ENCODE assay signal across 14 cellular contexts in the genomic region with DNA sequence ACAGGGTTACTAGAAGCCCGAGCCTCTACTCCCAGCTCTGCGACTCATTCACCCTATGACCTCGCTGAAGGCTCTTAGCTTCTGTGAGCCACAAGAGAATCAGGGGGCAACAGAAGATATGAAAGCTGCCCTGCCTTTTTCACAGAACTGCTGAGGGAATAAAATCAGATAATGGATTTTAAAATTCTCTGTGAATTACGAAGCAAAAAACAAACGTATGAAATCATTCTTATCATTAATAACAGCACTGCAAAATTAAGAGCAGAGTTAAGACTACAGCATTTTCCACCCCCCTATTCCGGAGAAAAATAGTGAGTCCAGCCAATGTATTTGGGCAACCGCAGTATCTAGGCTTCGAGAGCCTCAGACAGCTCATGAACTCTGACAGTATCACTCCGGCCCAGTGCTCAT. TPM values are rescaled to one million over a fixed set of nuclear protein-coding genes. Genes with fewer than 3 reads are reported as not detected.
A peak's percentile ranks its signal among the peaks of the same experiment; 100 is the strongest.
DNase-seq lines count a peak whose midpoint lies in the region; ATAC-seq and TF ChIP-seq lines count a peak whose summit lies in the region.
"Had no signal": no experiment of that assay in that cellular context is flagged by ENCODE, and none has a peak within 500 bp of the region (broad histone marks: within the 10 kb centered on the region; RNA-seq: fewer than 3 reads in every experiment).

No MANE protein-coding gene starts in this region.

- TF ChIP-seq CTCF in GM23338 (conservative IDR thresholded peaks at IDR 0.05; ENCODE audit: low read depth in 2 of 2) (no peak), adrenal gland (IDR thresholded peaks at IDR 0.05) (no peak), heart left ventricle (IDR thresholded peaks at IDR 0.05) (no peak), sigmoid colon (IDR thresholded peaks at IDR 0.05) (no peak)

- TF ChIP-seq POLR2A in adrenal gland (IDR thresholded peaks at IDR 0.05): no peak
- TF ChIP-seq POLR2A in heart left ventricle (IDR thresholded peaks at IDR 0.05): no peak
- TF ChIP-seq POLR2A in sigmoid colon (IDR thresholded peaks at IDR 0.05): no peak

- H3K4me3 Mint-ChIP-seq in GM23338: no peak overlapping the region
- H3K4me3 Mint-ChIP-seq: CD14-positive monocyte had no signal

- intact Hi-C loops in adrenal gland (cut with DNase I): no loop called here
- intact Hi-C loops in heart left ventricle (cut with DNase I): no loop called here
- intact Hi-C loops in sigmoid colon (cut with DNase I): no loop called here

- H3K36me3 Mint-ChIP-seq in GM23338 (ENCODE audit: low read depth): no peaks in the 10 kb centered on the region
- H3K36me3 Mint-ChIP-seq: CD14-positive monocyte had no signal

- no peak; the same call in 2 of the 3 replicates for ATAC-seq in GM23338
- ATAC-seq in heart left ventricle: peak in 2 of 4 donors; percentile 25 to 35
- ATAC-seq in GM19351 (IDR thresholded peaks at IDR 0.05; ENCODE audit: unreplicated experiment): no peak
- no peak for ATAC-seq in HG03439 (IDR thresholded peaks at IDR 0.05; ENCODE audit: unreplicated experiment)
- ATAC-seq: left lobe of liver had no signal

- no peak overlapping the region for H3K4me2 ChIP-seq in GM23338

- peak overlapping the region; percentile 53; the same call in 1 of the 2 replicates for H3K27ac Mint-ChIP-seq in GM23338

- no peaks in the 10 kb centered on the region for H3K27me3 Mint-ChIP-seq in GM23338 (ENCODE audit: insufficient read depth, low read depth, poor library complexity)

- no peaks in the 10 kb centered on the region for H3K9me3 Mint-ChIP-seq in GM23338

- H3K4me1 Mint-ChIP-seq in GM23338: peaks cover 72% of the 10 kb centered on the region

- H3K4me1 ChIP-seq in GM23338 (ENCODE audit: insufficient read depth) (peaks cover 82% of the 10 kb centered on the region), adrenal gland (replicated peaks in 1 of 2) (peaks cover 0 to 35% of the 10 kb centered on the region in 2 donors), heart left ventricle (peaks cover 0 to 68% (median 22%) of the 10 kb centered on the region in 12 donors), sigmoid colon (peaks cover 0 to 100% (median 94%) of the 10 kb centered on the region in 4 donors)

- 0 out of 2 replicates have a peak, but pooled peaks cover 3% of the 10 kb centered on the region for H3F3A ChIP-seq in GM23338 (replicated peaks; ENCODE audit: low read depth)

- 43 to 69% (median 51%) methylated on average over 9 of the region's 9 CpGs for WGBS in adrenal gland, 4 donors
- WGBS in heart left ventricle, 4 donors: 67 to 76% (median 71%) methylated on average over 9 of the region's 9 CpGs
- WGBS in sigmoid colon, 2 donors: 73 to 84% methylated on average over 9 of the region's 9 CpGs

- DNase-seq in GM23338 (ENCODE audit: low spot score) (no peak), adrenal gland (no peak), heart left ventricle (no peak), sigmoid colon (no peak), HUDEP-2 (lab: John Stamatoyannopoulos, UW; ENCODE audit: unreplicated experiment in 76 of 76) (no peak), NOMO-1 (lab: John Stamatoyannopoulos, UW; ENCODE audit: unreplicated experiment in 2 of 2) (no peak)
- DNase-seq: activated T-cell treated with anti-CD3 and anti-CD28 coated beads, Interleukin-2, amount 50 U/mL, for 1 hour; Karpas-422; NCI-H2171 had no signal

- no peak overlapping the region for H3K4me3 ChIP-seq in GM23338
- H3K4me3 ChIP-seq in adrenal gland: no peak overlapping the region
- peak overlapping the region in 2 of 12 donors; percentile 9 to 12 for H3K4me3 ChIP-seq in heart left ventricle
- H3K4me3 ChIP-seq in sigmoid colon: peak overlapping the region in 2 of 4 donors; percentile 0 to 11

- TF ChIP-seq EP300 in sigmoid colon (IDR thresholded peaks at IDR 0.05): no peak

- H3K9me3 ChIP-seq in adrenal gland (replicated peaks in 1 of 3) (no peaks in the 10 kb centered on the region), heart left ventricle (no peaks in the 10 kb centered on the region), sigmoid colon (no peaks in the 10 kb centered on the region)

- no peaks in the 10 kb centered on the region for H3K36me3 ChIP-seq in GM23338 (ENCODE audit: insufficient read depth)
- no peaks in the 10 kb centered on the region for H3K36me3 ChIP-seq in adrenal gland (replicated peaks in 1 of 2)
- H3K36me3 ChIP-seq in heart left ventricle: no peaks in the 10 kb centered on the region
- H3K36me3 ChIP-seq in sigmoid colon: no peaks in the 10 kb centered on the region

- peak overlapping the region; percentile 72 for H3K27ac ChIP-seq in GM23338 (ENCODE audit: low read depth)
- peak overlapping the region in 4 of 5 donors; percentile 16 to 77 (median 43) for H3K27ac ChIP-seq in adrenal gland
- H3K27ac ChIP-seq in heart left ventricle: peak overlapping the region in 8 of 12 donors; percentile 24 to 71 (median 46)
- peak overlapping the region; percentile 73 to 94 (median 82) for H3K27ac ChIP-seq in sigmoid colon
- H3K27ac ChIP-seq: VCaP had no signal

- H3K27me3 ChIP-seq in GM23338 (ENCODE audit: insufficient read depth) (no peaks in the 10 kb centered on the region), adrenal gland (no peaks in the 10 kb centered on the region), heart left ventricle (no peaks in the 10 kb centered on the region), sigmoid colon (no peaks in the 10 kb centered on the region)

- no peaks in the 10 kb centered on the region for H3K9me2 ChIP-seq in GM23338 (ENCODE audit: insufficient read depth)

- H2AFZ ChIP-seq in GM23338: no peak overlapping the region

- H4K20me1 ChIP-seq in GM23338 (replicated peaks; ENCODE audit: insufficient read depth): no peaks in the 10 kb centered on the region; the same call in 1 of the 2 replicates

- peaks cover 97% of the 10 kb centered on the region for H3K79me2 ChIP-seq in GM23338 (replicated peaks; ENCODE audit: insufficient read depth)

TF ChIP-seq in GM23338, 12 proteins besides CTCF, POLR2A, EP300 and RAD21 (continues in another document):
- no peak for TF ChIP-seq ZNF462 (CRISPR knock-in tag; IDR thresholded peaks at IDR 0.05)
- TF ChIP-seq NANOG (IDR thresholded peaks at IDR 0.05; ENCODE audit: borderline replicate concordance): no peak

RNA-seq across cellular contexts. Expression of gene AFAP1, which starts 33.5 kb away (rescaled TPM):
- total RNA-seq in GM23338 (2014; rRNA removed; shearing (Covaris generic)): 21.5 and 25.9 TPM in 2 replicates
- 5.4 and 6.5 TPM in 2 replicates for polyA plus RNA-seq in GM23338 (2016; fragmentation: Nextera tagmentation; extraction: Ambion mirVana)
- 10 to 100 TPM in 6 of 8 donors, 1 to 10 TPM in 2; 8.6 to 16.1 (median 11.2) TPM for total RNA-seq in adrenal gland
- 1 to 10 TPM; 3.3 to 4.9 (median 4.7) TPM for polyA plus RNA-seq in adrenal gland
- 10 to 100 TPM in 3 of 9 donors, 1 to 10 TPM in 6; 4.5 to 18.0 (median 7.0) TPM for total RNA-seq in heart left ventricle
- polyA plus RNA-seq in heart left ventricle: 1 to 10 TPM; 2.0 to 4.5 TPM
- total RNA-seq in sigmoid colon: 10 to 100 TPM; 24.0 to 51.3 (median 38.2) TPM
- 10 to 100 TPM in 1 of 3 donors, 1 to 10 TPM in 2; 7.6 to 14.5 (median 9.6) TPM for polyA plus RNA-seq in sigmoid colon
- polyA plus RNA-seq: CD14-positive monocyte had no signal
